In genomic region chr12:79927772-79928474, GRCh38 we compare ENCODE assay signal across 8 cellular contexts.
DNase-seq lines count a peak whose midpoint lies in the region; ATAC-seq and TF ChIP-seq lines count a peak whose summit lies in the region.

No MANE protein-coding gene starts in this region.

- peak; percentile 97 for ATAC-seq in HG03066 (IDR thresholded peaks at IDR 0.05; ENCODE audit: low read depth, unreplicated experiment)

- H3K4me3 ChIP-seq in fibroblast of mammary gland (ENCODE audit: control insufficient read depth, low read depth, low read length), result no peak overlapping the region

- peak; percentile 3 to 21 for DNase-seq in stimulated activated CD4-positive, alpha-beta T cell treated with anti-CD3 and anti-CD28 coated beads, Interleukin-1b, Interleukin-23, amount 100 ng/mL, for 4 hours (ENCODE audit: low read depth in 2 of 2)
- no peak for DNase-seq in stimulated activated CD4-positive, alpha-beta T cell treated with anti-CD3 and anti-CD28 coated beads, Interleukin-12 subunit alpha, Interleukin-12 subunit beta, amount 100 ng/mL, for 4 hours
- peak; percentile 45 for DNase-seq in T-helper 22 cell (ENCODE audit: low read depth)
- DNase-seq in fibroblast of mammary gland (ENCODE audit: low read depth), result peak; percentile 34
- DNase-seq in NCI-H2029 treated with DMSO at 0.1 percent for 48 hours (lab: John Stamatoyannopoulos, UW), result no peak
- no peak for DNase-seq in GOT3 (lab: John Stamatoyannopoulos, UW)
- DNase-seq in NCI-H69 (lab: John Stamatoyannopoulos, UW), result no peak

- TF ChIP-seq CTCF in fibroblast of mammary gland (conservative IDR thresholded peaks at IDR 0.05; ENCODE audit: control insufficient read depth, insufficient read depth, low read depth, low read length), result no peak

Comparison
In these comparisons a context has a peak if more than half of its experiments do, and no peak if none do; other contexts are left out.
1. DNase-seq: peak in stimulated activated CD4-positive, alpha-beta T cell treated with anti-CD3 and anti-CD28 coated beads, Interleukin-1b, Interleukin-23, amount 100 ng/mL, for 4 hours (2 of 2), T-helper 22 cell (single experiment) and fibroblast of mammary gland (single experiment); none in stimulated activated CD4-positive, alpha-beta T cell treated with anti-CD3 and anti-CD28 coated beads, Interleukin-12 subunit alpha, Interleukin-12 subunit beta, amount 100 ng/mL, for 4 hours (single experiment), NCI-H2029 treated with DMSO at 0.1 percent for 48 hours (single experiment), GOT3 (single experiment) and NCI-H69 (single experiment).